Comparison of ENCODE assay signal across 1 cellular context in genomic region chr10:113047605-113047962, GRCh38.
TF ChIP-seq lines count a peak whose summit lies in the region.

No MANE protein-coding gene starts in this region.

TF ChIP-seq in SK-N-SH, 30 proteins besides CTCF, POLR2A, EP300 and RAD21:
- TF ChIP-seq YY1 (IDR thresholded peaks at IDR 0.05; ENCODE audit: low read depth) = no peak
- no peak for TF ChIP-seq RCOR1 (IDR thresholded peaks at IDR 0.05; ENCODE audit: low read length)
- TF ChIP-seq, protein P1, sequence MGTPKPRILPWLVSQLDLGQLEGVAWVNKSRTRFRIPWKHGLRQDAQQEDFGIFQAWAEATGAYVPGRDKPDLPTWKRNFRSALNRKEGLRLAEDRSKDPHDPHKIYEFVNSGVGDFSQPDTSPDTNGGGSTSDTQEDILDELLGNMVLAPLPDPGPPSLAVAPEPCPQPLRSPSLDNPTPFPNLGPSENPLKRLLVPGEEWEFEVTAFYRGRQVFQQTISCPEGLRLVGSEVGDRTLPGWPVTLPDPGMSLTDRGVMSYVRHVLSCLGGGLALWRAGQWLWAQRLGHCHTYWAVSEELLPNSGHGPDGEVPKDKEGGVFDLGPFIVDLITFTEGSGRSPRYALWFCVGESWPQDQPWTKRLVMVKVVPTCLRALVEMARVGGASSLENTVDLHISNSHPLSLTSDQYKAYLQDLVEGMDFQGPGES (IDR thresholded peaks at IDR 0.05; ENCODE audit: low read depth, low read length) = no peak
- TF ChIP-seq GABPA (IDR thresholded peaks at IDR 0.05; ENCODE audit: low read depth) = no peak
- no peak for TF ChIP-seq TAF1 (IDR thresholded peaks at IDR 0.05; ENCODE audit: borderline replicate concordance, low read depth, low read length)
- TF ChIP-seq SIN3A (IDR thresholded peaks at IDR 0.05; ENCODE audit: borderline replicate concordance, low read depth, low read length) = no peak
- TF ChIP-seq RFX5 (IDR thresholded peaks at IDR 0.05; ENCODE audit: low read length) = no peak
- no peak for TF ChIP-seq EZH2phosphoT487 (IDR thresholded peaks at IDR 0.05; ENCODE audit: borderline replicate concordance, low read depth)
- TF ChIP-seq, protein P2, sequence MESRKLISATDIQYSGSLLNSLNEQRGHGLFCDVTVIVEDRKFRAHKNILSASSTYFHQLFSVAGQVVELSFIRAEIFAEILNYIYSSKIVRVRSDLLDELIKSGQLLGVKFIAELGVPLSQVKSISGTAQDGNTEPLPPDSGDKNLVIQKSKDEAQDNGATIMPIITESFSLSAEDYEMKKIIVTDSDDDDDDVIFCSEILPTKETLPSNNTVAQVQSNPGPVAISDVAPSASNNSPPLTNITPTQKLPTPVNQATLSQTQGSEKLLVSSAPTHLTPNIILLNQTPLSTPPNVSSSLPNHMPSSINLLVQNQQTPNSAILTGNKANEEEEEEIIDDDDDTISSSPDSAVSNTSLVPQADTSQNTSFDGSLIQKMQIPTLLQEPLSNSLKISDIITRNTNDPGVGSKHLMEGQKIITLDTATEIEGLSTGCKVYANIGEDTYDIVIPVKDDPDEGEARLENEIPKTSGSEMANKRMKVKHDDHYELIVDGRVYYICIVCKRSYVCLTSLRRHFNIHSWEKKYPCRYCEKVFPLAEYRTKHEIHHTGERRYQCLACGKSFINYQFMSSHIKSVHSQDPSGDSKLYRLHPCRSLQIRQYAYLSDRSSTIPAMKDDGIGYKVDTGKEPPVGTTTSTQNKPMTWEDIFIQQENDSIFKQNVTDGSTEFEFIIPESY (IDR thresholded peaks at IDR 0.05; ENCODE audit: borderline replicate concordance, low read depth) = no peak
- TF ChIP-seq PBX3 (IDR thresholded peaks at IDR 0.05) = no peak
- TF ChIP-seq JUND (IDR thresholded peaks at IDR 0.05) = no peak
- TF ChIP-seq POLR2AphosphoS5 (IDR thresholded peaks at IDR 0.05; ENCODE audit: low read depth, low read length) = no peak
- TF ChIP-seq, protein P3, sequence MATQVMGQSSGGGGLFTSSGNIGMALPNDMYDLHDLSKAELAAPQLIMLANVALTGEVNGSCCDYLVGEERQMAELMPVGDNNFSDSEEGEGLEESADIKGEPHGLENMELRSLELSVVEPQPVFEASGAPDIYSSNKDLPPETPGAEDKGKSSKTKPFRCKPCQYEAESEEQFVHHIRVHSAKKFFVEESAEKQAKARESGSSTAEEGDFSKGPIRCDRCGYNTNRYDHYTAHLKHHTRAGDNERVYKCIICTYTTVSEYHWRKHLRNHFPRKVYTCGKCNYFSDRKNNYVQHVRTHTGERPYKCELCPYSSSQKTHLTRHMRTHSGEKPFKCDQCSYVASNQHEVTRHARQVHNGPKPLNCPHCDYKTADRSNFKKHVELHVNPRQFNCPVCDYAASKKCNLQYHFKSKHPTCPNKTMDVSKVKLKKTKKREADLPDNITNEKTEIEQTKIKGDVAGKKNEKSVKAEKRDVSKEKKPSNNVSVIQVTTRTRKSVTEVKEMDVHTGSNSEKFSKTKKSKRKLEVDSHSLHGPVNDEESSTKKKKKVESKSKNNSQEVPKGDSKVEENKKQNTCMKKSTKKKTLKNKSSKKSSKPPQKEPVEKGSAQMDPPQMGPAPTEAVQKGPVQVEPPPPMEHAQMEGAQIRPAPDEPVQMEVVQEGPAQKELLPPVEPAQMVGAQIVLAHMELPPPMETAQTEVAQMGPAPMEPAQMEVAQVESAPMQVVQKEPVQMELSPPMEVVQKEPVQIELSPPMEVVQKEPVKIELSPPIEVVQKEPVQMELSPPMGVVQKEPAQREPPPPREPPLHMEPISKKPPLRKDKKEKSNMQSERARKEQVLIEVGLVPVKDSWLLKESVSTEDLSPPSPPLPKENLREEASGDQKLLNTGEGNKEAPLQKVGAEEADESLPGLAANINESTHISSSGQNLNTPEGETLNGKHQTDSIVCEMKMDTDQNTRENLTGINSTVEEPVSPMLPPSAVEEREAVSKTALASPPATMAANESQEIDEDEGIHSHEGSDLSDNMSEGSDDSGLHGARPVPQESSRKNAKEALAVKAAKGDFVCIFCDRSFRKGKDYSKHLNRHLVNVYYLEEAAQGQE (IDR thresholded peaks at IDR 0.05; ENCODE audit: low read depth, low read length) = no peak
